19 cellular contexts compared by ENCODE assay signal in genomic region chr1:37951041-37951782, GRCh38. TPM values are rescaled to one million over a fixed set of nuclear protein-coding genes. Genes with fewer than 3 reads are reported as not detected.
A peak's percentile ranks its signal among the peaks of the same experiment; 100 is the strongest.
DNase-seq lines count a peak whose midpoint lies in the region; ATAC-seq lines count a peak whose summit lies in the region.
"Had no signal": no experiment of that assay in that cellular context is flagged by ENCODE, and none has a peak within 500 bp of the region (broad histone marks: within the 10 kb centered on the region; RNA-seq: fewer than 3 reads in every experiment).

No MANE protein-coding gene starts in this region.

- intact Hi-C loops in activated CD4-positive, alpha-beta T cell treated with anti-CD3 and anti-CD28 coated beads for 36 hours (cut with DNase I, micrococcal nuclease), result no loop called here
- intact Hi-C loops in dendritic cell treated with granulocyte-macrophage colony-stimulating factor and Interleukin-4, amounts not matched to agents 40 ng/mL and 50 ng/mL, for 4 days (cut with micrococcal nuclease), result no loop called here

- DNase-seq in activated CD4-positive, alpha-beta T cell treated with anti-CD3 and anti-CD28 coated beads for 36 hours, result no peak
- DNase-seq in activated CD4-positive, alpha-beta T cell treated with anti-CD3 and anti-CD28 coated beads for 1 hour, result no peak
- DNase-seq in MV-4-11 (lab: John Stamatoyannopoulos, UW) (peak; percentile 69), kidney glomerular epithelial cell (lab: John Stamatoyannopoulos, UW) (no peak), NCI-H1694 treated with DMSO at 0.1 percent for 48 hours (lab: John Stamatoyannopoulos, UW) (no peak)
- DNase-seq: activated CD4-positive, alpha-beta T cell treated with anti-CD3 and anti-CD28 coated beads, Interleukin-2, amount 10 ng/mL, durations not matched to agents 7 days and 5 days; activated naive CD4-positive, alpha-beta T cell treated with anti-CD3 and anti-CD28 coated beads, Interleukin-2, amount 50 U/mL, for 16 hours; AML-193; caudate nucleus; COR-L47; DMS79; GF-D8; NCI-H2107; T-helper 17 cell; trophoblast cell had no signal

- H3K9me3 Mint-ChIP-seq in activated CD4-positive, alpha-beta T cell treated with anti-CD3 and anti-CD28 coated beads for 36 hours (ENCODE audit: low read depth), result no peaks in the 10 kb centered on the region
- H3K9me3 Mint-ChIP-seq in dendritic cell treated with granulocyte-macrophage colony-stimulating factor and Interleukin-4, amounts not matched to agents 40 ng/mL and 50 ng/mL, for 4 days, result no peaks in the 10 kb centered on the region
- H3K9me3 Mint-ChIP-seq in stimulated activated memory B cell treated with anti-CD40 and anti-IgM and Interleukin-4, amounts not matched to agents 10 μg/mL and 1 μg/mL and 100 μg/mL, for 72 hours, result no peaks in the 10 kb centered on the region
- H3K9me3 Mint-ChIP-seq: activated CD4-positive, alpha-beta T cell treated with anti-CD3 and anti-CD28 coated beads, Interleukin-2, amount 10 ng/mL, durations not matched to agents 7 days and 5 days had no signal

- peak overlapping the region; percentile 1 for H3K27ac Mint-ChIP-seq in activated CD4-positive, alpha-beta T cell treated with anti-CD3 and anti-CD28 coated beads for 36 hours
- peak overlapping the region; percentile 57 for H3K27ac Mint-ChIP-seq in dendritic cell treated with granulocyte-macrophage colony-stimulating factor and Interleukin-4, amounts not matched to agents 40 ng/mL and 50 ng/mL, for 4 days
- peak overlapping the region; percentile 74 for H3K27ac Mint-ChIP-seq in stimulated activated memory B cell treated with anti-CD40 and anti-IgM and Interleukin-4, amounts not matched to agents 10 μg/mL and 1 μg/mL and 100 μg/mL, for 72 hours
- H3K27ac Mint-ChIP-seq: T-helper 17 cell had no signal

- ATAC-seq in activated CD4-positive, alpha-beta T cell treated with anti-CD3 and anti-CD28 coated beads for 36 hours, result no peak
- no peak for ATAC-seq in stimulated activated memory B cell treated with anti-CD40 and anti-IgM and Interleukin-4, amounts not matched to agents 10 μg/mL and 1 μg/mL and 100 μg/mL, for 72 hours
- ATAC-seq in GM18867 (IDR thresholded peaks at IDR 0.05; ENCODE audit: unreplicated experiment), result no peak
- ATAC-seq: Panc1, T-helper 17 cell had no signal

- H3K36me3 Mint-ChIP-seq in activated CD4-positive, alpha-beta T cell treated with anti-CD3 and anti-CD28 coated beads for 36 hours (ENCODE audit: low read depth), result peaks cover 4% of the 10 kb centered on the region
- peaks cover 14% of the 10 kb centered on the region for H3K36me3 Mint-ChIP-seq in dendritic cell treated with granulocyte-macrophage colony-stimulating factor and Interleukin-4, amounts not matched to agents 40 ng/mL and 50 ng/mL, for 4 days (ENCODE audit: low read depth)
- H3K36me3 Mint-ChIP-seq in stimulated activated memory B cell treated with anti-CD40 and anti-IgM and Interleukin-4, amounts not matched to agents 10 μg/mL and 1 μg/mL and 100 μg/mL, for 72 hours, result peaks cover 4% of the 10 kb centered on the region

- no peaks in the 10 kb centered on the region for H3K27me3 Mint-ChIP-seq in activated CD4-positive, alpha-beta T cell treated with anti-CD3 and anti-CD28 coated beads for 36 hours
- no peaks in the 10 kb centered on the region for H3K27me3 Mint-ChIP-seq in dendritic cell treated with granulocyte-macrophage colony-stimulating factor and Interleukin-4, amounts not matched to agents 40 ng/mL and 50 ng/mL, for 4 days
- H3K27me3 Mint-ChIP-seq in stimulated activated memory B cell treated with anti-CD40 and anti-IgM and Interleukin-4, amounts not matched to agents 10 μg/mL and 1 μg/mL and 100 μg/mL, for 72 hours, result no peaks in the 10 kb centered on the region
- H3K27me3 Mint-ChIP-seq: activated CD4-positive, alpha-beta T cell treated with anti-CD3 and anti-CD28 coated beads, Interleukin-2, amount 10 ng/mL, durations not matched to agents 7 days and 5 days; T-helper 17 cell had no signal

- H3K4me3 Mint-ChIP-seq in activated CD4-positive, alpha-beta T cell treated with anti-CD3 and anti-CD28 coated beads for 36 hours, result no peak overlapping the region
- no peak overlapping the region for H3K4me3 Mint-ChIP-seq in dendritic cell treated with granulocyte-macrophage colony-stimulating factor and Interleukin-4, amounts not matched to agents 40 ng/mL and 50 ng/mL, for 4 days
- no peak overlapping the region for H3K4me3 Mint-ChIP-seq in stimulated activated memory B cell treated with anti-CD40 and anti-IgM and Interleukin-4, amounts not matched to agents 10 μg/mL and 1 μg/mL and 100 μg/mL, for 72 hours
- H3K4me3 Mint-ChIP-seq: activated CD4-positive, alpha-beta T cell treated with anti-CD3 and anti-CD28 coated beads, Interleukin-2, amount 10 ng/mL, durations not matched to agents 7 days and 5 days; T-helper 17 cell had no signal

- H3K4me1 Mint-ChIP-seq in activated CD4-positive, alpha-beta T cell treated with anti-CD3 and anti-CD28 coated beads for 36 hours, result peaks cover 21% of the 10 kb centered on the region
- H3K4me1 Mint-ChIP-seq in dendritic cell treated with granulocyte-macrophage colony-stimulating factor and Interleukin-4, amounts not matched to agents 40 ng/mL and 50 ng/mL, for 4 days (ENCODE audit: low read depth), result peaks cover 51% of the 10 kb centered on the region
- H3K4me1 Mint-ChIP-seq in stimulated activated memory B cell treated with anti-CD40 and anti-IgM and Interleukin-4, amounts not matched to agents 10 μg/mL and 1 μg/mL and 100 μg/mL, for 72 hours, result peaks cover 52% of the 10 kb centered on the region

- CTCF ChIA-PET in activated CD4-positive, alpha-beta T cell treated with anti-CD3 and anti-CD28 coated beads for 36 hours (lab: Charles Lee), result no interaction called here

- POLR2A ChIA-PET in activated CD4-positive, alpha-beta T cell treated with anti-CD3 and anti-CD28 coated beads for 36 hours (lab: Charles Lee), result no interaction called here

RNA-seq across cellular contexts. Expression of gene INPP5B, which starts 4.4 kb away (rescaled TPM):
- 10 to 100 TPM; 27.7 to 28.9 TPM for total RNA-seq in activated CD4-positive, alpha-beta T cell treated with anti-CD3 and anti-CD28 coated beads for 36 hours

RNA-seq across cellular contexts. Expression of gene SF3A3, which starts 38.6 kb away (rescaled TPM):
- total RNA-seq in activated CD4-positive, alpha-beta T cell treated with anti-CD3 and anti-CD28 coated beads for 36 hours, result 100 to 1,000 TPM; 131 TPM

RNA-seq across cellular contexts. Expression of gene FHL3, which starts 54.1 kb away (rescaled TPM):
- 10 to 100 TPM; 21.1 to 23.8 TPM for total RNA-seq in activated CD4-positive, alpha-beta T cell treated with anti-CD3 and anti-CD28 coated beads for 36 hours

Comparison
In these comparisons a context has a peak if more than half of its experiments do, and no peak if none do; other contexts are left out.
1. H3K27ac Mint-ChIP-seq: peak in every context shown above with its lines; median percentile 74 in stimulated activated memory B cell treated with anti-CD40 and anti-IgM and Interleukin-4, amounts not matched to agents 10 μg/mL and 1 μg/mL and 100 μg/mL, for 72 hours; 57 in dendritic cell treated with granulocyte-macrophage colony-stimulating factor and Interleukin-4, amounts not matched to agents 40 ng/mL and 50 ng/mL, for 4 days; 1 in activated CD4-positive, alpha-beta T cell treated with anti-CD3 and anti-CD28 coated beads for 36 hours.